ENCODE assay signal across 7 cellular contexts in genomic region chr15:52790166-52790708, GRCh38. TPM values are rescaled to one million over a fixed set of nuclear protein-coding genes. Genes with fewer than 3 reads are reported as not detected.
DNase-seq lines count a peak whose midpoint lies in the region; ATAC-seq, FAIRE-seq and TF ChIP-seq lines count a peak whose summit lies in the region.

Gene ONECUT1 (minus strand): TSS chr15:52790336. CDS start chr15:52789884, 452 bp downstream.

- no peak for FAIRE-seq in bronchial epithelial cell (lab: Jason Lieb, UNC)

- peak within 1 kb of the TSS; percentile 61 for H3K4me3 ChIP-seq in GM12864 (ENCODE audit: low read depth, low read length)
- peak within 1 kb of the TSS; percentile 37 for H3K4me3 ChIP-seq in bronchial epithelial cell (ENCODE audit: low read depth, low read length)

- ATAC-seq in GM21825 (IDR thresholded peaks at IDR 0.05; ENCODE audit: unreplicated experiment) (peak; percentile 67), left lobe of liver (peak; percentile 50)

- DNase-seq in GM12864 (ENCODE audit: low read depth) = no peak
- peak; percentile 17 for DNase-seq in LHCN-M2 (ENCODE audit: low read depth)
- DNase-seq in SW480 (ENCODE audit: low spot score) = peak; percentile 40
- DNase-seq in bronchial epithelial cell (ENCODE audit: low read depth) = no peak
- peak; percentile 91 for DNase-seq in left lobe of liver (ENCODE audit: low spot score)
- peak; percentile 27 to 60 for DNase-seq in stimulated activated CD4-positive, alpha-beta T cell treated with anti-CD3 and anti-CD28 coated beads, Interleukin-4, amount 100 ng/mL, for 4 hours

- TF ChIP-seq CTCF in GM12864 (IDR thresholded peaks at IDR 0.05; ENCODE audit: low read depth, low read length, missing control alignments) = no peak
- no peak for TF ChIP-seq CTCF in bronchial epithelial cell (IDR thresholded peaks at IDR 0.05; ENCODE audit: insufficient read depth, low read length, severe bottlenecking)

- no peaks in the 10 kb centered on the region for H3K36me3 ChIP-seq in bronchial epithelial cell (ENCODE audit: control insufficient read depth, insufficient read depth, low read length)

- H3K27me3 ChIP-seq in bronchial epithelial cell (ENCODE audit: control insufficient read depth, insufficient read depth, low read length) = peaks cover 64% of the 10 kb centered on the region

RNA-seq across cellular contexts. Expression of gene ONECUT1, which starts in this region (rescaled TPM):
- total RNA-seq in LHCN-M2 (2014; rRNA removed) (not detected in 2 replicates), bronchial epithelial cell (not detected in 2 replicates), left lobe of liver (63.0 TPM)
- polyA plus RNA-seq in LHCN-M2 (2012) = not detected

Comparison
In these comparisons a context has a peak if more than half of its experiments do, and no peak if none do; other contexts are left out.
1. RNA of gene ONECUT1 (total RNA-seq): 63.0 TPM in left lobe of liver (single experiment); not detected in LHCN-M2 and not detected in bronchial epithelial cell; every median in the first group is over 10 times any median in the second.
2. Peak in DNase-seq in LHCN-M2; RNA of the gene not detected or under 1 TPM.
3. DNase-seq: peak in SW480 (single experiment), left lobe of liver (single experiment) and stimulated activated CD4-positive, alpha-beta T cell treated with anti-CD3 and anti-CD28 coated beads, Interleukin-4, amount 100 ng/mL, for 4 hours (2 of 2); none in GM12864 (single experiment) and bronchial epithelial cell (single experiment).